9 cellular contexts compared by ENCODE assay signal in the genomic region with DNA sequence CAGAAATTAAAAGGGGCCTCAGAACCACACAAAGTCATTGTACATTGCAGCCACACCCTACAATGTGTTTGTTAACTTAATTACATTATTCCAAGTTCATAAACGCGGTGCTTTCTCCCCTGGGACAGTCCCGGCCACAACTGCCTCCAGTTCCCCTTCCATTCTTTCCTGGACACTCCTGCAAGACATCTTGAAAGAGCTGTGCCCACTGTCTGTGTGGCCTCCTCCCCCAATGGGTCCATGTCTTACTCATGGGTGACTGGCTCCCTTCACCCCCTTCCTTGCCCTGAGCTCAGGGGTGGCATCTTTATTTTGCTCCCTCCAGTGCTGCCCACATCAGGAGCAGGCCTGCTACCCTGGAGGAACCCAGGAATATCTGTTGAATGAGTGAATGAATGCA.
"Had no signal": no experiment of that assay in that cellular context is flagged by ENCODE, and none has a peak within 500 bp of the region (broad histone marks: within the 10 kb centered on the region; RNA-seq: fewer than 3 reads in every experiment).

No MANE protein-coding gene starts in this region.

- H3K4me1 Mint-ChIP-seq: IgD-negative memory B cell had no signal

- H3K27me3 Mint-ChIP-seq: IgD-negative memory B cell had no signal

- H3K4me1 ChIP-seq: HAP-1 had no signal

- H3K36me3 Mint-ChIP-seq: IgD-negative memory B cell had no signal

- H3K9me3 Mint-ChIP-seq: GM23338, IgD-negative memory B cell had no signal

- H3K27ac ChIP-seq: HL-60 had no signal

- DNase-seq: H7, HFFc6, KBM-7 had no signal

- H3K27ac Mint-ChIP-seq: GM23338, HFFc6, IgD-negative memory B cell had no signal

- H3K9me3 ChIP-seq: HAP-1 had no signal

- H3K4me3 Mint-ChIP-seq: GM23338, HFFc6, IgD-negative memory B cell had no signal

- H3K4me3 ChIP-seq: GM23338, HAP-1 had no signal

- H3K36me3 ChIP-seq: HAP-1 had no signal

- H3K4me2 ChIP-seq: GM23338 had no signal

- H2AFZ ChIP-seq: GM23338 had no signal

- ATAC-seq: GM23338, HCT116, HepG2 had no signal
